In genomic region chr3:182019926-182020325, GRCh38 we compare ENCODE assay signal across 10 cellular contexts.
"Had no signal": no experiment of that assay in that cellular context is flagged by ENCODE, and none has a peak within 500 bp of the region (broad histone marks: within the 10 kb centered on the region; RNA-seq: fewer than 3 reads in every experiment).

No MANE protein-coding gene starts in this region.

- H3K4me3 Mint-ChIP-seq: HFFc6, IgD-negative memory B cell had no signal

- H3K27ac ChIP-seq: GM23248, HL-60 had no signal

- DNase-seq: GM23248, GOT3, H7, HFFc6, KBM-7 had no signal

- H3K36me3 ChIP-seq: HAP-1 had no signal

- H3K27ac Mint-ChIP-seq: HFFc6, IgD-negative memory B cell had no signal

- H3K36me3 Mint-ChIP-seq: IgD-negative memory B cell had no signal

- H3K4me3 ChIP-seq: GM23248, HAP-1 had no signal

- H3K4me1 ChIP-seq: HAP-1 had no signal

- H3K4me1 Mint-ChIP-seq: IgD-negative memory B cell had no signal

- ATAC-seq: HCT116, HepG2 had no signal

- H2AFZ ChIP-seq: GM23248 had no signal

- H3K9ac ChIP-seq: GM23248 had no signal

- H3K9me3 ChIP-seq: HAP-1 had no signal
